12 cellular contexts compared by ENCODE assay signal in genomic region chr14:84273181-84273580, GRCh38.
"Had no signal": no experiment of that assay in that cellular context is flagged by ENCODE, and none has a peak within 500 bp of the region (broad histone marks: within the 10 kb centered on the region; RNA-seq: fewer than 3 reads in every experiment).

No MANE protein-coding gene starts in this region.

- H3K9me3 ChIP-seq: thyroid gland had no signal

- ATAC-seq: activated CD8-positive, alpha-beta T cell treated with anti-CD3 and anti-CD28 coated beads for 36 hours; sciatic nerve had no signal

- H3K4me3 ChIP-seq: thyroid gland had no signal

- H3K27ac ChIP-seq: thyroid gland had no signal

- DNase-seq: activated B cell treated with CpG ODN at 0.5 μM for 24 hours; activated CD4-positive, alpha-beta T cell treated with anti-CD3 and anti-CD28 coated beads, Interleukin-2, amount 10 ng/mL, durations not matched to agents 24 days and 14 days; activated CD8-positive, alpha-beta T cell treated with anti-CD3 and anti-CD28 coated beads for 36 hours; activated naive CD4-positive, alpha-beta T cell treated with anti-CD3 and anti-CD28 coated beads for 36 hours; activated T-cell treated with anti-CD3 and anti-CD28 coated beads, Interleukin-2, amount 50 U/mL, for 24 hours; anterior cingulate cortex; caudate nucleus; nephron progenitor cell; nucleus accumbens; stimulated activated naive CD4-positive, alpha-beta T cell; thyroid gland had no signal

- H3K36me3 ChIP-seq: thyroid gland had no signal

- H3K27me3 ChIP-seq: thyroid gland had no signal

- H3K4me1 ChIP-seq: thyroid gland had no signal
